ENCODE assay signal across 19 cellular contexts in the genomic region with DNA sequence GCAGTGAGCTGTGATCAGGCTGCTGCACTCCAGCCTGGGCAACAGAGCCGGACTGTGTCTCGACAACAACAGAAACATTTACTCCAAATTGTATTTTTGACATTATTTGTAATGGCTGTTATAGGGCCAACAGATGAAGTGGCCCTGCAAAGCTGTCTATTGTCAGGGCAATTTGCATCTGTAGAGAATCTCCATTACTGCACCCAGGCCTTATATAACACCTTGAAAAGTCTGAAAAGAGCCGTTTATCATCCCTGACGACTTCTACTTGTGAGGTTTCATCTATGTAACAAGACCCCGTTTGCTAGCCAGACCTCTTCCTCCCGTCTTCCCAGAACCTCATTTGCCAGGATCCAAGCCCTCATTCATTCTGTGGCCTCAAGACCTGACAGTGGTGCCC.
"Had no signal": no experiment of that assay in that cellular context is flagged by ENCODE, and none has a peak within 500 bp of the region (broad histone marks: within the 10 kb centered on the region; RNA-seq: fewer than 3 reads in every experiment).

No MANE protein-coding gene starts in this region.

- H3K4me3 ChIP-seq: ascending aorta, breast epithelium, esophagus squamous epithelium, heart right ventricle, pancreas, testis had no signal

- H3K27ac Mint-ChIP-seq: activated naive CD4-positive, alpha-beta T cell treated with anti-CD3 and anti-CD28 coated beads, Interleukin-2, amount 50 U/mL, for 24 hours; immature natural killer cell; memory B cell; naive thymus-derived CD4-positive, alpha-beta T cell; stimulated activated memory B cell treated with anti-CD40 and anti-IgM and Interleukin-4, amounts not matched to agents 10 μg/mL and 1 μg/mL and 100 μg/mL, for 72 hours had no signal

- H3K36me3 ChIP-seq: breast epithelium had no signal

- H3K27me3 ChIP-seq: ascending aorta, breast epithelium, esophagus squamous epithelium, pancreas, testis had no signal

- H3K4me3 Mint-ChIP-seq: activated naive CD4-positive, alpha-beta T cell treated with anti-CD3 and anti-CD28 coated beads, Interleukin-2, amount 50 U/mL, for 24 hours; activated T-cell treated with anti-CD3 and anti-CD28 coated beads, Interleukin-2, amount 50 U/mL, for 4 hours; immature natural killer cell; memory B cell; naive thymus-derived CD4-positive, alpha-beta T cell; stimulated activated memory B cell treated with anti-CD40 and anti-IgM and Interleukin-4, amounts not matched to agents 10 μg/mL and 1 μg/mL and 100 μg/mL, for 72 hours had no signal

- FAIRE-seq: pancreas had no signal

- H3K9me3 Mint-ChIP-seq: activated naive CD4-positive, alpha-beta T cell treated with anti-CD3 and anti-CD28 coated beads, Interleukin-2, amount 50 U/mL, for 24 hours; activated T-cell treated with anti-CD3 and anti-CD28 coated beads, Interleukin-2, amount 50 U/mL, for 4 hours; immature natural killer cell had no signal

- H3K27ac ChIP-seq: ascending aorta, breast epithelium, esophagus squamous epithelium, heart right ventricle, pancreas, testis had no signal

- DNase-seq: activated CD4-positive, alpha-beta T cell treated with anti-CD3 and anti-CD28 coated beads, Interleukin-2, amount 50 U/mL, for 1 hour; activated CD8-positive, alpha-beta memory T cell treated with anti-CD3 and anti-CD28 coated beads, Interleukin-2, amount 50 U/mL, for 4 hours; activated gamma-delta T cell; activated T-cell treated with anti-CD3 and anti-CD28 coated beads, Interleukin-2, amount 50 U/mL, for 4 hours; cortex of kidney; esophagus squamous epithelium; heart right ventricle; immature natural killer cell; naive thymus-derived CD4-positive, alpha-beta T cell; pancreas; stimulated activated CD4-positive, alpha-beta T cell treated with anti-CD3 and anti-CD28 coated beads, Interleukin-4, amount 100 ng/mL, for 24 hours; T-helper 1 cell; T1000; testis had no signal

- H3K4me1 ChIP-seq: ascending aorta, breast epithelium, heart right ventricle, pancreas, testis had no signal

- H3K4me1 Mint-ChIP-seq: activated naive CD4-positive, alpha-beta T cell treated with anti-CD3 and anti-CD28 coated beads, Interleukin-2, amount 50 U/mL, for 24 hours; immature natural killer cell; memory B cell; naive thymus-derived CD4-positive, alpha-beta T cell; stimulated activated memory B cell treated with anti-CD40 and anti-IgM and Interleukin-4, amounts not matched to agents 10 μg/mL and 1 μg/mL and 100 μg/mL, for 72 hours had no signal

- H3K9me3 ChIP-seq: ascending aorta, breast epithelium, esophagus squamous epithelium, heart right ventricle, pancreas, testis had no signal
